Comparison of ENCODE assay signal across 25 cellular contexts in genomic region chr5:67364381-67364970, GRCh38.
"Had no signal": no experiment of that assay in that cellular context is flagged by ENCODE, and none has a peak within 500 bp of the region (broad histone marks: within the 10 kb centered on the region; RNA-seq: fewer than 3 reads in every experiment).

No MANE protein-coding gene starts in this region.

- H3K9ac ChIP-seq: KMS-11 had no signal

- H3K4me2 ChIP-seq: KMS-11 had no signal

- H3K36me3 ChIP-seq: adrenal gland, MG63 had no signal

- FAIRE-seq: bronchial epithelial cell, RCC 7860 had no signal

- H3K4me3 ChIP-seq: adrenal gland, MG63 had no signal

- H3K27ac ChIP-seq: adrenal gland, KMS-11 had no signal

- H3K9me3 ChIP-seq: adrenal gland, MG63 had no signal

- H3K27me3 ChIP-seq: adrenal gland, MG63 had no signal

- DNase-seq: activated CD4-positive, alpha-beta T cell treated with anti-CD3 and anti-CD28 coated beads, Interleukin-2, amount 50 U/mL, for 4 hours; activated CD4-positive, CD25-positive, alpha-beta regulatory T cell treated with anti-CD3 and anti-CD28 coated beads, Interleukin-2, amount 50 U/mL, for 72 hours; activated CD8-positive, alpha-beta memory T cell treated with anti-CD3 and anti-CD28 coated beads, Interleukin-2, amount 50 U/mL, for 48 hours; activated CD8-positive, alpha-beta T cell treated with anti-CD3 and anti-CD28 coated beads, Interleukin-2, amount 10 ng/mL, durations not matched to agents 7 days and 5 days; activated naive CD4-positive, alpha-beta T cell treated with anti-CD3 and anti-CD28 coated beads, Interleukin-2, amount 50 U/mL, for 16 hours; activated naive CD8-positive, alpha-beta T cell treated with anti-CD3 and anti-CD28 coated beads, Interleukin-2, amount 10 ng/mL, durations not matched to agents 7 days and 5 days; activated T-cell treated with anti-CD3 and anti-CD28 coated beads, Interleukin-2, amount 50 U/mL, for 1 hour; adrenal gland; anterior cingulate cortex; central memory CD4-positive, alpha-beta T cell; MG63; MV-4-11; NCI-H1092 treated with DMSO at 0.1 percent for 48 hours; NCI-H1436; NCI-H1694 treated with DMSO at 0.1 percent for 48 hours; NCI-H2029 treated with DMSO at 0.1 percent for 48 hours; NCI-H510A treated with DMSO at 0.1 percent for 48 hours; NCI-H69; SHP77 treated with DMSO at 0.1 percent for 48 hours; T-helper 17 cell; T-helper 9 cell had no signal

- H3K4me1 ChIP-seq: adrenal gland had no signal

- ATAC-seq: activated CD8-positive, alpha-beta T cell treated with anti-CD3 and anti-CD28 coated beads, Interleukin-2, amount 10 ng/mL, durations not matched to agents 7 days and 5 days; T-helper 17 cell; WTC11 had no signal
